ENCODE assay signal across 8 cellular contexts in the genomic region with DNA sequence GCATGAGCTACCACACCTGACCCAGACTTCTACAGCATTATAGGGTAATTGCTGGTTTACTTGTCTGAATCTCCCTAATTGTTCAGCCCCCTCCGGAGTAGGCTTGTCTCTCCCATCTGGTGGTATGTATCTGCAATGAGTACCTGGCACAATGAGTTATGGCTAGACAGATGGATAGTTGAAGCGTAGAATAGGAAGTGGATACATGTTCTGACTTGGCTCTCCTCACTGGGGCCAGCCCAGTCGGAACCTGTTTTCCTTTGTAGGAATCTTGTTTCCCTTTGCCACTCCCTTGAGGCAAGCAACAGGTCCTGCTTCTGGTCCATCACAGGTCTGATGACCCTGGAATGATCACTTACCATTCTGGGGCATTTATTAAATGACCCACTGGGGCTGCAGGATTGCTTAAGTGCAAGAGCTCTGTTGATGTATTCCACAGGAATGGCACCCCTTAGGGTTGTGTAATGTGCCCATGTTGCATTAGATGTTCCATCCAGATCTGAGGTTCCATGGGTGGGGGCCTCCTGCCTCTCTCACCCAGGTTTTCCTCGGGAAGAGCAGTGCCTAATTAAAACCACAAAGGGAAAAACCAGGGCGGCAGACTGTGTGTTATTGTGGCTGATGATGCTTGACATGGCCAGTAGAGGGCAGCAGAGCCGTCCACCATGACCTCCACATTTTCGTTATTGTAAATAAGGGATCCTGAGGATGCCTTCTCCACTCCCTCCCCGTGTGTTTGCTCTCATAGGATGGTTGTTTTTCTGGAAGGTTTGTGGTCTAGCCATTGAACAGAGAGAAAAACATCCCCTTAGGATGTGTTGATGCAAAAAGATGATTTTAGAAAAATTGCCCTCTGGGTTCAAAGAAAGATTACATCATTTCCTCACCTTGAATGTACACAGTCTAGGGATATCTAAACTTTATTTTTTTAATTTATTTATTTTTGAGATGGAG. TPM values are rescaled to one million over a fixed set of nuclear protein-coding genes. Genes with fewer than 3 reads are reported as not detected.
DNase-seq lines count a peak whose midpoint lies in the region; ATAC-seq and TF ChIP-seq lines count a peak whose summit lies in the region.

No MANE protein-coding gene starts in this region.

- no peak for TF ChIP-seq EP300 in transverse colon (IDR thresholded peaks at IDR 0.05; ENCODE audit: low read depth)

- H3K27ac ChIP-seq in neutrophil (no peak overlapping the region), transverse colon (no peak overlapping the region)

- intact Hi-C loops in transverse colon (cut with DNase I; ENCODE audit: low total_unique reads) = loop anchor here (10.0 kb wide), 1 partner anchor 168 kb away; no protein-coding TSS in a partner anchor

- H3K36me3 ChIP-seq in neutrophil (no peaks in the 10 kb centered on the region), transverse colon (no peaks in the 10 kb centered on the region)

- H3K9me3 ChIP-seq in neutrophil (no peaks in the 10 kb centered on the region), transverse colon (no peaks in the 10 kb centered on the region)

- peak; percentile 64 for ATAC-seq in HG03442 (IDR thresholded peaks at IDR 0.05; ENCODE audit: unreplicated experiment)

- H3K27me3 ChIP-seq in neutrophil (no peaks in the 10 kb centered on the region), transverse colon (no peaks in the 10 kb centered on the region)

- peak; percentile 27 to 80 (median 40) for DNase-seq in NCI-H1417 (lab: John Stamatoyannopoulos, UW)
- DNase-seq in NCI-H1417 treated with DMSO at 0.1 percent for 48 hours (lab: John Stamatoyannopoulos, UW) = no peak
- DNase-seq in RKO (ENCODE audit: low spot score) = peak; percentile 73
- DNase-seq in activated T-helper 9 cell treated with anti-CD3 and anti-CD28 coated beads, Interleukin-2, amount 50 U/mL, for 16 hours (ENCODE audit: low read depth) = peak; percentile 46
- peak; percentile 66 for DNase-seq in fibroblast of villous mesenchyme (ENCODE audit: low read depth)
- peak; percentile 63 for DNase-seq in transverse colon

- H3K4me3 ChIP-seq in fibroblast of villous mesenchyme (ENCODE audit: low read depth, low read length) (no peak overlapping the region), neutrophil (ENCODE audit: low read depth in 1 of 2, low read length in 1 of 2) (no peak overlapping the region), transverse colon (no peak overlapping the region)

- in situ Hi-C loops in transverse colon (cut with MboI; ENCODE audit: low pct_ligation_motif_present in 1 of 4, low pct_unique_long_range_greater_than_20kb in 1 of 4, low sequenced_read_pairs in 3 of 4) = loop anchor here in 2 of 4 donors (10.0 to 25.0 kb wide), 3 partner anchors 168 to 366 kb away; no protein-coding TSS in a partner anchor

- TF ChIP-seq POLR2A in transverse colon (IDR thresholded peaks at IDR 0.05) = no peak

- TF ChIP-seq CTCF in fibroblast of villous mesenchyme (IDR thresholded peaks at IDR 0.05; ENCODE audit: insufficient read depth, low read depth, low read length) (peak; percentile 87), neutrophil (IDR thresholded peaks at IDR 0.05) (peak; percentile 83), transverse colon (IDR thresholded peaks at IDR 0.05) (peak; percentile 77 to 89 (median 83))

- WGBS in transverse colon (ENCODE audit: low coverage in 1 of 2), 2 donors = 4 to 36% methylated on average over 3 to 8 of the region's 8 CpGs

- H3K4me1 ChIP-seq in neutrophil (ENCODE audit: control insufficient read depth in 1 of 2, insufficient read depth in 1 of 2, low read depth in 1 of 2, low read length in 1 of 2) (peaks cover 29 to 32% of the 10 kb centered on the region in 2 experiments), transverse colon (no peaks in the 10 kb centered on the region)

RNA-seq across cellular contexts. Expression of a gene that starts 58.0 kb away (rescaled TPM):
- total RNA-seq in fibroblast of villous mesenchyme = not detected in 2 replicates
- 10 to 100 TPM in 1 of 4 donors, 1 to 10 TPM in 3; 4.4 to 39.2 (median 7.4) TPM for total RNA-seq in transverse colon
